In the genomic region with DNA sequence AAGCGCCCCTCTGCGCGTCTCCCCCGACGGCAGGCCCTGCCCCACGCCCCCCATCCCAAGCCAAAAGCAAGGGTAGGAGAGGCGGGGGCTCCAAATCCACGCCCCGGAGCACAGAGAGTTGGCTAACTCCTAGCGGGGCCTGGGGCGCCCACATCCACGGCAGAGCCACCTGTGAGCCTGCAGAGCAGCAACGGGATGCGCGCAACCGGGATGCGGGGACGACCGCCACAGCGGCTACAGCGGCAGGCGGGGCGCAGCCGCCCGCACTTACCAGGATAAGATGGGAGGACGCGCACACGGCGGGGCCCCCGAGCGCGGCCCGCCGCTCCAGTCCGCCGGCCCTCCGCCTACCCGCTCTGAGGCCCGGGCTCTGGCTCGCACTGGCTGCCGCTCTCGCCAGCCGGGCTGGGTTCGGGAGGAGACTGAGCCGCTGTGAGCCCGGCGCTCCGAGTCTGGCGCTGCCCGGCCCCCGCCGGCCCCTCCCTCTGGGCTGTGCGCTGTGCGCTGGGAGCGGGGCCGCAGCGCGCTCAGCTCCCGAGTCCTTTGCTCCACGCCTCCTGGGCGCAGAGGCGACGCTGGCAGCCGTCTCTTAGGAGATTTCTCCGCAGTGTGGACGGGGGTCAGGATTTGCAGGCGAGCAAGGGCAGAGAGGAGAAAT, we compare ENCODE assay signal across 10 cellular contexts. TPM values are rescaled to one million over a fixed set of nuclear protein-coding genes. Genes with fewer than 3 reads are reported as not detected.
A peak's percentile ranks its signal among the peaks of the same experiment; 100 is the strongest.
DNase-seq lines count a peak whose midpoint lies in the region; ATAC-seq lines count a peak whose summit lies in the region.
"Had no signal": no experiment of that assay in that cellular context is flagged by ENCODE, and none has a peak within 500 bp of the region (broad histone marks: within the 10 kb centered on the region; RNA-seq: fewer than 3 reads in every experiment).

A gene (minus strand): TSS at position 424 of the 658 bp plus-strand sequence.

- no peaks in the 10 kb centered on the region for H3K36me3 Mint-ChIP-seq in activated naive CD8-positive, alpha-beta T cell treated with anti-CD3 and anti-CD28 coated beads, Interleukin-2, amount 10 ng/mL, durations not matched to agents 7 days and 5 days

- POLR2A ChIA-PET in activated naive CD8-positive, alpha-beta T cell treated with anti-CD3 and anti-CD28 coated beads, Interleukin-2, amount 10 ng/mL, durations not matched to agents 7 days and 5 days (lab: Charles Lee): no interaction called here

- peak; percentile 22 for ATAC-seq in activated naive CD8-positive, alpha-beta T cell treated with anti-CD3 and anti-CD28 coated beads, Interleukin-2, amount 10 ng/mL, durations not matched to agents 7 days and 5 days (ENCODE audit: low read depth)
- no peak for ATAC-seq in HG02852 (IDR thresholded peaks at IDR 0.05; ENCODE audit: unreplicated experiment)
- ATAC-seq: T-helper 17 cell had no signal

- H3K27me3 ChIP-seq in iPS-18a (ENCODE audit: control insufficient read depth, insufficient read depth, low read length): peaks cover 46% of the 10 kb centered on the region
- peaks cover 40% of the 10 kb centered on the region for H3K27me3 ChIP-seq in skeletal muscle satellite cell (ENCODE audit: control insufficient read depth, insufficient read depth, low read length)

- H3K27me3 Mint-ChIP-seq in activated naive CD8-positive, alpha-beta T cell treated with anti-CD3 and anti-CD28 coated beads, Interleukin-2, amount 10 ng/mL, durations not matched to agents 7 days and 5 days: peaks cover 61% of the 10 kb centered on the region

- peaks cover 8% of the 10 kb centered on the region for H3K36me3 ChIP-seq in iPS-18a (ENCODE audit: control insufficient read depth, low read depth, low read length)
- H3K36me3 ChIP-seq in skeletal muscle satellite cell (ENCODE audit: insufficient read depth, low read length): no peaks in the 10 kb centered on the region

- H3K4me3 Mint-ChIP-seq in activated naive CD8-positive, alpha-beta T cell treated with anti-CD3 and anti-CD28 coated beads, Interleukin-2, amount 10 ng/mL, durations not matched to agents 7 days and 5 days: no peak within 1 kb of the TSS
- H3K4me3 Mint-ChIP-seq: T-helper 17 cell had no signal

- H3K9ac ChIP-seq in iPS-18a (ENCODE audit: low read length) (peak within 1 kb of the TSS; percentile 31), skeletal muscle satellite cell (ENCODE audit: low read depth, low read length) (no peak within 1 kb of the TSS)

- H3K9me3 ChIP-seq in iPS-18a (ENCODE audit: control insufficient read depth, low read depth, low read length) (peaks cover 6% of the 10 kb centered on the region), skeletal muscle satellite cell (replicated peaks; ENCODE audit: low read length) (no peaks in the 10 kb centered on the region)

- H3K9me3 Mint-ChIP-seq in activated naive CD8-positive, alpha-beta T cell treated with anti-CD3 and anti-CD28 coated beads, Interleukin-2, amount 10 ng/mL, durations not matched to agents 7 days and 5 days: no peaks in the 10 kb centered on the region
- H3K9me3 Mint-ChIP-seq: activated T-cell treated with anti-CD3 and anti-CD28 coated beads, Interleukin-2, amount 50 U/mL, for 72 hours had no signal

- H3K4me1 ChIP-seq in iPS-18a (ENCODE audit: control insufficient read depth, low read depth, low read length): peaks cover 28% of the 10 kb centered on the region
- H3K4me1 ChIP-seq in skeletal muscle satellite cell (ENCODE audit: control insufficient read depth, insufficient read depth, low read length): no peaks in the 10 kb centered on the region

- H3K4me1 Mint-ChIP-seq in activated naive CD8-positive, alpha-beta T cell treated with anti-CD3 and anti-CD28 coated beads, Interleukin-2, amount 10 ng/mL, durations not matched to agents 7 days and 5 days: no peaks in the 10 kb centered on the region
- H3K4me1 Mint-ChIP-seq: T-helper 17 cell had no signal

- H3K27ac ChIP-seq in iPS-18a (ENCODE audit: low read length): no peak within 1 kb of the TSS

- DNase-seq in DMS53 (lab: John Stamatoyannopoulos, UW) (peak; percentile 33), DMS53 treated with DMSO at 0.1 percent for 48 hours (lab: John Stamatoyannopoulos, UW; ENCODE audit: unreplicated experiment) (no peak), germinal center (ENCODE audit: low spot score) (no peak), NCI-H2107 (lab: John Stamatoyannopoulos, UW) (no peak)
- DNase-seq in activated naive CD8-positive, alpha-beta T cell treated with anti-CD3 and anti-CD28 coated beads, Interleukin-2, amount 10 ng/mL, durations not matched to agents 7 days and 5 days: no peak
- DNase-seq: activated T-cell treated with anti-CD3 and anti-CD28 coated beads, Interleukin-2, amount 50 U/mL, for 72 hours; T-helper 17 cell had no signal

- no peak within 1 kb of the TSS for H3K27ac Mint-ChIP-seq in activated naive CD8-positive, alpha-beta T cell treated with anti-CD3 and anti-CD28 coated beads, Interleukin-2, amount 10 ng/mL, durations not matched to agents 7 days and 5 days
- H3K27ac Mint-ChIP-seq: activated T-cell treated with anti-CD3 and anti-CD28 coated beads, Interleukin-2, amount 50 U/mL, for 72 hours; T-helper 17 cell had no signal

- H3K4me3 ChIP-seq in iPS-18a (ENCODE audit: low read length): peak within 1 kb of the TSS; percentile 80
- peak within 1 kb of the TSS; percentile 39 for H3K4me3 ChIP-seq in skeletal muscle satellite cell (ENCODE audit: low read length)

- H3K4me2 ChIP-seq in skeletal muscle satellite cell (ENCODE audit: low read length): peak within 1 kb of the TSS; percentile 20

RNA-seq across cellular contexts. Expression of the gene that starts here (rescaled TPM):
- not detected for total RNA-seq in activated naive CD8-positive, alpha-beta T cell treated with anti-CD3 and anti-CD28 coated beads, Interleukin-2, amount 10 ng/mL, durations not matched to agents 7 days and 5 days
- under 0.01 and 0.44 TPM in 2 replicates for total RNA-seq in skeletal muscle satellite cell (2012; rRNA removed)
- total RNA-seq: activated T-cell treated with anti-CD3 and anti-CD28 coated beads, Interleukin-2, amount 50 U/mL, for 72 hours; T-helper 17 cell had no signal

Comparison
In these comparisons a context has a peak if more than half of its experiments do, and no peak if none do; other contexts are left out.
1. Peak in ATAC-seq in activated naive CD8-positive, alpha-beta T cell treated with anti-CD3 and anti-CD28 coated beads, Interleukin-2, amount 10 ng/mL, durations not matched to agents 7 days and 5 days; RNA of the gene not detected or under 1 TPM.